Comparison of ENCODE assay signal across 3 cellular contexts in the genomic region with DNA sequence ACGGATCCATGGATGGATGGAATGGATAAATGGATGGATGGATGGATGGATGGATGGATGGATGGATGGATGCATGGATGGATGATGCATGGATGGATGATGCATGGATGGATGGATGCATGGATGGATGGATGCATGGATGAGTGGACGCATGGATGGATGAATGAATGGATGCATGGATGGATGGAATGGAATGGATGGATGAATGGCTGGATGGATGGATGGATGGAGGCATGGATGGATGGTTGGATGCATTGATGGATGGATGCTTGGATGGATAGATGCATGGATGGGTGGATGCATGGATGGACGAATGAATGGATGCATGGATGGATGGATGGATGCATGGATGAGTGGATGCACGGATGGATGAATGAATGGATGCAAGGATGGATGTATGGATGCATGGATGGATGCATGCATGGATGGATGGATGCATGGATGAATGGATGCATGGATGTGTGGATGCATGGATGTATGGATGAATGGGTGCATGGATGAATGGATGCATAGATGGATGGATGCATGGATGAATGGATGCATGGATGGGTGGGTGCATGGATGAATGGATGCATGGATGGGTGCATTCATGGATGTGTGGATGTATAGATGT.
TF ChIP-seq lines count a peak whose summit lies in the region.

No MANE protein-coding gene starts in this region.

TF ChIP-seq in HepG2, 621 proteins besides CTCF, POLR2A, EP300 and RAD21:
- TF ChIP-seq NFRKB (IDR thresholded peaks at IDR 0.05) (0 out of 2 replicates have a peak, but pooled peaks have one; percentile 8), CEBPG (CRISPR knock-in tag; IDR thresholded peaks at IDR 0.05) (no peak), CC2D1A (CRISPR knock-in tag; IDR thresholded peaks at IDR 0.05) (no peak), NFE2L1 (CRISPR knock-in tag; IDR thresholded peaks at IDR 0.05; ENCODE audit: borderline replicate concordance) (no peak)
- TF ChIP-seq, protein P1, sequence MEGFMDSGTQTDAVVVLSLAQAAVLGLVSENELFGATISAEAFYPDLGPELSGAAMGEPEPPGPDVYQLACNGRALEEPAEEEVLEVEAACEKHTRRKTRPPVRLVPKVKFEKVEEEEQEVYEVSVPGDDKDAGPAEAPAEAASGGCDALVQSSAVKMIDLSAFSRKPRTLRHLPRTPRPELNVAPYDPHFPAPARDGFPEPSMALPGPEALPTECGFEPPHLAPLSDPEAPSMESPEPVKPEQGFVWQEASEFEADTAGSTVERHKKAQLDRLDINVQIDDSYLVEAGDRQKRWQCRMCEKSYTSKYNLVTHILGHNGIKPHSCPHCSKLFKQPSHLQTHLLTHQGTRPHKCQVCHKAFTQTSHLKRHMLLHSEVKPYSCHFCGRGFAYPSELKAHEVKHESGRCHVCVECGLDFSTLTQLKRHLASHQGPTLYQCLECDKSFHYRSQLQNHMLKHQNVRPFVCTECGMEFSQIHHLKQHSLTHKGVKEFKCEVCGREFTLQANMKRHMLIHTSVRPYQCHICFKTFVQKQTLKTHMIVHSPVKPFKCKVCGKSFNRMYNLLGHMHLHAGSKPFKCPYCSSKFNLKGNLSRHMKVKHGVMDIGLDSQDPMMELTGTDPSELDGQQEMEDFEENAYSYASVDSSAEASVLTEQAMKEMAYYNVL (CRISPR knock-in tag; IDR thresholded peaks at IDR 0.05; ENCODE audit: borderline replicate concordance) = peak; percentile 70; the same call in 1 of the 2 replicates

TF ChIP-seq in GM12891, 5 proteins besides CTCF, POLR2A, EP300 and RAD21:
- TF ChIP-seq POU2F2 (IDR thresholded peaks at IDR 0.05; ENCODE audit: low read depth, low read length) (no peak), SPI1 (IDR thresholded peaks at IDR 0.05; ENCODE audit: low read depth, low read length) (no peak), POLR2AphosphoS5 (IDR thresholded peaks at IDR 0.05; ENCODE audit: low read depth, low read length) (no peak)

TF ChIP-seq in GM12878, 131 proteins besides CTCF, POLR2A, EP300 and RAD21:
- no peak for TF ChIP-seq CREB1 (IDR thresholded peaks at IDR 0.05; ENCODE audit: low read depth)
